16 cellular contexts compared by ENCODE assay signal in the genomic region with DNA sequence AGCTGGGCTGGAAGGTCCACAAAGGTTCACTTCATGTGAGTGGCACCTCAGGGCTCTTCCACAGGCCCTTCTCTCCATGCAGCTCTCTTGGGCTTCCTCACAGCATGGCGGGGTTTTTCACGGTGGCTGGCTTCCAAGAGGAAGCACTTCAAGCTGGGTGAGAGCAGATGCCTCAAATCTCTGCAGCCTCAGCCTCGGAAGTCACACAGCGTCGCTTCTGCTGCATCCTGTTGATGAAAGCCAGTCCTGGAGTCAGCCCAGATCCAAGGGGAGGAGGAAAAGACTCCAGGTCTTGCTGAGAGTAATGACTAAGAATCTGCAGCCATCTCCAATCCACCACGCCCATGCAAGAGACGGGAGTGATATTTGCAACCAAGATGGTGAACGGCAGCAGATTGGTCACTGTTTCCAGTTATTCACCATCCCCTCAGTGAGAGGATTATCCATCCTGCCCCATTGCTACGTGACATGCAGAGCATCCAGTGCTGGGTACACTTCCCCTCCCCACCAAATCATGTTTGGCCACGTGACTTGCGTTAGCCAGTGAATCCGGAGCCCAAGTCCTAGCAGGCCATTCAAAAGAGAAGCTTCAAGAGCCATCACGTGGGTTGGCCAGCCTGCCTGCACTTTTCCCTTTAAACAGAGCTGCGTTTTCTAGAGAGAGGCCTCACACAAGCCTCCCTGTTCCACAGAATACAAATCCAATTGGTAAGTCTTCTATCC.
DNase-seq lines count a peak whose midpoint lies in the region; ATAC-seq and TF ChIP-seq lines count a peak whose summit lies in the region.
"Had no signal": no experiment of that assay in that cellular context is flagged by ENCODE, and none has a peak within 500 bp of the region (broad histone marks: within the 10 kb centered on the region; RNA-seq: fewer than 3 reads in every experiment).

No MANE protein-coding gene starts in this region.

- H3K4me3 ChIP-seq in GM23338 = no peak overlapping the region
- H3K4me3 ChIP-seq: prostate gland had no signal

- 0 out of 2 replicates have a peak overlapping the region, but pooled peaks have one; percentile 2 for H2AFZ ChIP-seq in GM23338

- H3K4me2 ChIP-seq in GM23338 = no peak overlapping the region
- H3K4me2 ChIP-seq: KMS-11 had no signal

- no peaks in the 10 kb centered on the region for H3F3A ChIP-seq in GM23338 (replicated peaks; ENCODE audit: low read depth)

- H3K27me3 ChIP-seq in GM23338 (ENCODE audit: insufficient read depth) = peaks cover 10% of the 10 kb centered on the region

- H3K36me3 ChIP-seq in GM23338 (ENCODE audit: insufficient read depth) = no peaks in the 10 kb centered on the region
- H3K36me3 ChIP-seq: prostate gland had no signal

- H3K27me3 Mint-ChIP-seq in GM23338 (ENCODE audit: insufficient read depth, low read depth, poor library complexity) = peaks cover 16% of the 10 kb centered on the region
- H3K27me3 Mint-ChIP-seq: activated CD8-positive, alpha-beta T cell treated with anti-CD3 and anti-CD28 coated beads for 36 hours had no signal

- H3K4me3 Mint-ChIP-seq in GM23338 = no peak overlapping the region
- H3K4me3 Mint-ChIP-seq: activated CD8-positive, alpha-beta T cell treated with anti-CD3 and anti-CD28 coated beads for 36 hours; CD8-positive, alpha-beta memory T cell had no signal

- H3K27ac ChIP-seq in GM23338 (ENCODE audit: low read depth) (no peak overlapping the region), caudate nucleus (ENCODE audit: low read depth, low read length) (peak overlapping the region; percentile 24)
- H3K27ac ChIP-seq: KMS-11, prostate gland had no signal

- peaks cover 18% of the 10 kb centered on the region for H3K4me1 Mint-ChIP-seq in GM23338

- DNase-seq in GM23338 (ENCODE audit: low spot score) (no peak), NCI-H524 (lab: John Stamatoyannopoulos, UW) (peak; percentile 93 to 99), caudate nucleus (lab: John Stamatoyannopoulos, UW) (peak in 42 of 61 donors; percentile 16 to 83 (median 54)), pons (ENCODE audit: low spot score) (peak; percentile 68), HCEC 1CT (no peak), HUDEP-2 (lab: John Stamatoyannopoulos, UW; ENCODE audit: unreplicated experiment in 76 of 76) (no peak), mucosa of gallbladder (ENCODE audit: low spot score) (no peak)
- DNase-seq: activated CD8-positive, alpha-beta T cell treated with anti-CD3 and anti-CD28 coated beads for 36 hours; activated gamma-delta T cell treated with Interleukin-2 at 50 U/mL for 16 hours; CD8-positive, alpha-beta memory T cell; GOT3; kidney; SIG-M5; stimulated activated CD8-positive, alpha-beta memory T cell treated with anti-CD3 and anti-CD28 coated beads, Interleukin-4, amount 100 ng/mL, for 48 hours had no signal

- no peaks in the 10 kb centered on the region for H3K9me2 ChIP-seq in GM23338 (ENCODE audit: insufficient read depth)

- TF ChIP-seq CTCF in GM23338 (conservative IDR thresholded peaks at IDR 0.05; ENCODE audit: low read depth in 2 of 2) = no peak

- no peak overlapping the region for H3K27ac Mint-ChIP-seq in GM23338
- H3K27ac Mint-ChIP-seq: activated CD8-positive, alpha-beta T cell treated with anti-CD3 and anti-CD28 coated beads for 36 hours had no signal

- no peaks in the 10 kb centered on the region for H4K20me1 ChIP-seq in GM23338 (replicated peaks; ENCODE audit: insufficient read depth)

- H3K36me3 Mint-ChIP-seq in GM23338 (ENCODE audit: low read depth) = no peaks in the 10 kb centered on the region

- ATAC-seq in GM23338 = no peak
- ATAC-seq: activated CD8-positive, alpha-beta T cell treated with anti-CD3 and anti-CD28 coated beads for 36 hours had no signal

- H3K9me3 Mint-ChIP-seq in GM23338 = no peaks in the 10 kb centered on the region; the same call in 2 of the 3 replicates
- H3K9me3 Mint-ChIP-seq: activated CD8-positive, alpha-beta T cell treated with anti-CD3 and anti-CD28 coated beads for 36 hours; CD8-positive, alpha-beta memory T cell had no signal

- no peaks in the 10 kb centered on the region for H3K79me2 ChIP-seq in GM23338 (replicated peaks; ENCODE audit: insufficient read depth)

- no peaks in the 10 kb centered on the region for H3K4me1 ChIP-seq in GM23338 (ENCODE audit: insufficient read depth)
- H3K4me1 ChIP-seq: prostate gland had no signal

TF ChIP-seq in GM23338, 12 proteins besides CTCF, POLR2A, EP300 and RAD21 (continues in another document):
- TF ChIP-seq ZNF114 (CRISPR knock-in tag; IDR thresholded peaks at IDR 0.05) (no peak), EZH2 (IDR thresholded peaks at IDR 0.05; ENCODE audit: low read depth, unreplicated experiment) (no peak), EZH2phosphoT487 (IDR thresholded peaks at IDR 0.05; ENCODE audit: unreplicated experiment) (no peak), CREB1 (CRISPR knock-in tag; IDR thresholded peaks at IDR 0.05; ENCODE audit: low read depth) (no peak), STAT1 (IDR thresholded peaks at IDR 0.05; ENCODE audit: unreplicated experiment) (no peak), POLR2AphosphoS5 (IDR thresholded peaks at IDR 0.05; ENCODE audit: low read depth) (no peak), JUNB (IDR thresholded peaks at IDR 0.05; ENCODE audit: unreplicated experiment) (no peak), NANOG (IDR thresholded peaks at IDR 0.05; ENCODE audit: borderline replicate concordance) (no peak), ZNF331 (CRISPR knock-in tag; IDR thresholded peaks at IDR 0.05; ENCODE audit: low read depth) (no peak)
- TF ChIP-seq, protein P1, sequence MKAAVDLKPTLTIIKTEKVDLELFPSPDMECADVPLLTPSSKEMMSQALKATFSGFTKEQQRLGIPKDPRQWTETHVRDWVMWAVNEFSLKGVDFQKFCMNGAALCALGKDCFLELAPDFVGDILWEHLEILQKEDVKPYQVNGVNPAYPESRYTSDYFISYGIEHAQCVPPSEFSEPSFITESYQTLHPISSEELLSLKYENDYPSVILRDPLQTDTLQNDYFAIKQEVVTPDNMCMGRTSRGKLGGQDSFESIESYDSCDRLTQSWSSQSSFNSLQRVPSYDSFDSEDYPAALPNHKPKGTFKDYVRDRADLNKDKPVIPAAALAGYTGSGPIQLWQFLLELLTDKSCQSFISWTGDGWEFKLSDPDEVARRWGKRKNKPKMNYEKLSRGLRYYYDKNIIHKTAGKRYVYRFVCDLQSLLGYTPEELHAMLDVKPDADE (IDR thresholded peaks at IDR 0.05) = no peak
- TF ChIP-seq, protein P2, sequence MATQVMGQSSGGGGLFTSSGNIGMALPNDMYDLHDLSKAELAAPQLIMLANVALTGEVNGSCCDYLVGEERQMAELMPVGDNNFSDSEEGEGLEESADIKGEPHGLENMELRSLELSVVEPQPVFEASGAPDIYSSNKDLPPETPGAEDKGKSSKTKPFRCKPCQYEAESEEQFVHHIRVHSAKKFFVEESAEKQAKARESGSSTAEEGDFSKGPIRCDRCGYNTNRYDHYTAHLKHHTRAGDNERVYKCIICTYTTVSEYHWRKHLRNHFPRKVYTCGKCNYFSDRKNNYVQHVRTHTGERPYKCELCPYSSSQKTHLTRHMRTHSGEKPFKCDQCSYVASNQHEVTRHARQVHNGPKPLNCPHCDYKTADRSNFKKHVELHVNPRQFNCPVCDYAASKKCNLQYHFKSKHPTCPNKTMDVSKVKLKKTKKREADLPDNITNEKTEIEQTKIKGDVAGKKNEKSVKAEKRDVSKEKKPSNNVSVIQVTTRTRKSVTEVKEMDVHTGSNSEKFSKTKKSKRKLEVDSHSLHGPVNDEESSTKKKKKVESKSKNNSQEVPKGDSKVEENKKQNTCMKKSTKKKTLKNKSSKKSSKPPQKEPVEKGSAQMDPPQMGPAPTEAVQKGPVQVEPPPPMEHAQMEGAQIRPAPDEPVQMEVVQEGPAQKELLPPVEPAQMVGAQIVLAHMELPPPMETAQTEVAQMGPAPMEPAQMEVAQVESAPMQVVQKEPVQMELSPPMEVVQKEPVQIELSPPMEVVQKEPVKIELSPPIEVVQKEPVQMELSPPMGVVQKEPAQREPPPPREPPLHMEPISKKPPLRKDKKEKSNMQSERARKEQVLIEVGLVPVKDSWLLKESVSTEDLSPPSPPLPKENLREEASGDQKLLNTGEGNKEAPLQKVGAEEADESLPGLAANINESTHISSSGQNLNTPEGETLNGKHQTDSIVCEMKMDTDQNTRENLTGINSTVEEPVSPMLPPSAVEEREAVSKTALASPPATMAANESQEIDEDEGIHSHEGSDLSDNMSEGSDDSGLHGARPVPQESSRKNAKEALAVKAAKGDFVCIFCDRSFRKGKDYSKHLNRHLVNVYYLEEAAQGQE (IDR thresholded peaks at IDR 0.05; ENCODE audit: unreplicated experiment) = no peak

Comparison
In these comparisons a context has a peak if more than half of its experiments do, and no peak if none do; other contexts are left out.
1. DNase-seq: peak in NCI-H524 (2 of 2), caudate nucleus (42 of 61) and pons (single experiment); none in GM23338 (single experiment), HCEC 1CT (single experiment), HUDEP-2 (0 of 76) and mucosa of gallbladder (single experiment).